Comparison of ENCODE assay signal across 11 cellular contexts in the genomic region with DNA sequence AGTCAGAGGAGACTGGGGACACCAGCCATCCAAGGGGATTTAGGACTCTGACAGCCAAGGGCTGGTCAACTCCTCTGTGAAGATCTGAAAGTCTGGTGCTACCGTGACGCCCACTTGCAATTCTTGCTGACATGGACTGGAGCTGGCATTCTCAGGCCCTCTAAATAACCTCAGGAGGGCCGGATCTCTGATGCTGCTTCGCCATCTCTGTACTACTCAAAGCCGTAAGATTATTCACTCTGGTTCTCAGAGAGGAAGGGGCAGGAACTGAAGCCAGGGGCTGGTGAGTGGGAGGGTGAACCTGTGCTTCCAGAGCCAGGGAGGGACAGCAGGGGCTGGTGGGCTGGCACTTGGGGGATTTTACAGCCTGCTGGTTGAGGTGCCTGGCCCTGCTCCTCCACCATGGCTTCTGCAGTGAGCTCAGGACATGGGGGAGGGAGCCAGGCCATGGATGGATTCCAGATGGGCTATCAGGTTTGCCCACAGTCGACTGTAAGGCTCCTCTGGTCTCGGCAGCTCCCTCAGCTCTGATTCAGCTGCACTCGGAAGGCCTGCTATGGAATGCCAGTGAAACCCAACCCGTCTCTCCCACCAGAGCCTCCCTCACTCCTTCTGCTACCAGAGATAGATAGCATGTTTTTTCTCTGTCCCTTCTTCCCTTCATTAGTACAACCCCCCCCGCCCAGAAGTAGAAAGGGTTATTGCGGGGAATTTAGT.
DNase-seq lines count a peak whose midpoint lies in the region; ATAC-seq, FAIRE-seq and TF ChIP-seq lines count a peak whose summit lies in the region.
"Had no signal": no experiment of that assay in that cellular context is flagged by ENCODE, and none has a peak within 500 bp of the region (broad histone marks: within the 10 kb centered on the region; RNA-seq: fewer than 3 reads in every experiment).

No MANE protein-coding gene starts in this region.

- TF ChIP-seq CTCF in H1 (IDR thresholded peaks at IDR 0.05; ENCODE audit: control extremely low read depth in 1 of 3, insufficient read depth in 1 of 3, low read depth in 1 of 3, low read length in 3 of 3) (no peak), nephron (IDR thresholded peaks at IDR 0.05; ENCODE audit: unreplicated experiment in 3 of 3) (no peak)

- FAIRE-seq in H1 (lab: Jason Lieb, UNC), result no peak
- FAIRE-seq: TTC549 had no signal

- H3K4me1 ChIP-seq in H1 (replicated peaks in 1 of 4; ENCODE audit: control insufficient read depth in 3 of 4, insufficient read depth in 4 of 4, low read length in 3 of 4), result peaks cover 4 to 21% (median 16%) of the 10 kb centered on the region in 4 experiments

- H3K4me3 Mint-ChIP-seq in nephron, result peak overlapping the region; percentile 6 to 66 (median 46)
- H3K4me3 Mint-ChIP-seq: activated naive CD8-positive, alpha-beta T cell treated with anti-CD3 and anti-CD28 coated beads for 36 hours had no signal

- H2BK20ac ChIP-seq in H1 (ENCODE audit: low read length), result no peak overlapping the region

- intact Hi-C loops in left colon (cut with DNase I, micrococcal nuclease), result no loop called here

- no peak overlapping the region for H3K18ac ChIP-seq in H1 (ENCODE audit: extremely low read depth, low read length)

- no peak for TF ChIP-seq EP300 in H1 (IDR thresholded peaks at IDR 0.05; ENCODE audit: borderline replicate concordance in 1 of 2, low read depth in 2 of 2, low read length in 2 of 2)

- no peaks in the 10 kb centered on the region for H3K9me3 Mint-ChIP-seq in nephron
- H3K9me3 Mint-ChIP-seq: activated naive CD8-positive, alpha-beta T cell treated with anti-CD3 and anti-CD28 coated beads for 36 hours had no signal

- H3K4me3 ChIP-seq in H1 (ENCODE audit: extremely low read depth in 1 of 4, insufficient read depth in 2 of 4, low read depth in 3 of 4, low read length in 4 of 4), result no peak overlapping the region

- peaks cover 95% of the 10 kb centered on the region for H3K4me1 Mint-ChIP-seq in nephron
- H3K4me1 Mint-ChIP-seq: activated naive CD8-positive, alpha-beta T cell treated with anti-CD3 and anti-CD28 coated beads for 36 hours had no signal

- TF ChIP-seq RAD21 in H1 (IDR thresholded peaks at IDR 0.05 in 1 of 2, conservative IDR thresholded peaks at IDR 0.05 in 1 of 2; ENCODE audit: low read depth in 2 of 2, low read length in 2 of 2), result no peak

- no peak overlapping the region; the same call in 1 of the 2 replicates for H2BK5ac ChIP-seq in H1 (ENCODE audit: low read depth, low read length)

- H3K14ac ChIP-seq in H1 (ENCODE audit: insufficient read length), result no peak overlapping the region

- 0 out of 7 replicates have a peak, but pooled peaks cover 0 to 4% (median 0%) of the 10 kb centered on the region in 4 experiments for H3K27me3 ChIP-seq in H1 (replicated peaks in 1 of 4; ENCODE audit: control insufficient read depth in 3 of 4, extremely low read depth in 1 of 4, insufficient read depth in 3 of 4, low read length in 3 of 4)

- no peaks in the 10 kb centered on the region for H3K79me2 ChIP-seq in H1 (ENCODE audit: control insufficient read depth in 1 of 2, insufficient read depth in 2 of 2, low read length in 2 of 2)

- no peak overlapping the region for H3K56ac ChIP-seq in H1 (replicated peaks; ENCODE audit: insufficient read length, low read depth, low read length)

- H3K27ac ChIP-seq in H1 (ENCODE audit: low read depth, low read length), result no peak overlapping the region

- H3K36me3 ChIP-seq in H1 (ENCODE audit: control insufficient read depth in 2 of 4, insufficient read depth in 4 of 4, low read length in 3 of 4), result no peaks in the 10 kb centered on the region

- H3K27ac Mint-ChIP-seq in nephron, result peak overlapping the region; percentile 87 to 97 (median 94)
- H3K27ac Mint-ChIP-seq: activated naive CD8-positive, alpha-beta T cell treated with anti-CD3 and anti-CD28 coated beads for 36 hours had no signal

- no peaks in the 10 kb centered on the region for H3K23me2 ChIP-seq in H1 (ENCODE audit: low read depth, low read length)

- no peak overlapping the region for H2AFZ ChIP-seq in H1 (ENCODE audit: low read length)

- no peak overlapping the region for H3K4ac ChIP-seq in H1 (replicated peaks; ENCODE audit: insufficient read length, low read depth, low read length)

- peak overlapping the region; percentile 16; the same call in 1 of the 2 replicates for H2AK5ac ChIP-seq in H1 (ENCODE audit: low read depth, low read length)

- POLR2A ChIA-PET in H1 (lab: Charles Lee; ENCODE audit: partially characterized antibody), result interaction anchor here (0.8 to 1.2 kb wide), 3 partner anchors 19 to 76 kb away, joined by 3 read pairs; no protein-coding TSS in a partner anchor

- CTCF ChIA-PET in H1 (lab: Charles Lee; ENCODE audit: partially characterized antibody), result interaction anchor here (0.6 to 6.4 kb wide), 14 partner anchors 9 to 363 kb away, joined by 3 to 29 read pairs (median 4); no protein-coding TSS in a partner anchor

- no peak overlapping the region for H3K23ac ChIP-seq in H1 (ENCODE audit: insufficient read length)

- H2BK120ac ChIP-seq in H1 (replicated peaks; ENCODE audit: low read depth, low read length), result no peak overlapping the region

- ATAC-seq in left colon (no peak), GM19324 (IDR thresholded peaks at IDR 0.05; ENCODE audit: low FRiP score, unreplicated experiment) (no peak)

- peak; percentile 95 for DNase-seq in AG08395 (ENCODE audit: low spot score)
- peak; percentile 88 for DNase-seq in M059J (ENCODE audit: low read depth)
- DNase-seq in H1 (ENCODE audit: low read depth in 1 of 2, low spot score in 2 of 2), result no peak
- no peak for DNase-seq in left colon
- DNase-seq in LoVo (ENCODE audit: low spot score), result no peak
- DNase-seq in activated CD4-positive, alpha-beta T cell treated with anti-CD3 and anti-CD28 coated beads for 4 hours, result no peak
- DNase-seq: activated naive CD8-positive, alpha-beta T cell treated with anti-CD3 and anti-CD28 coated beads for 36 hours; stimulated activated CD4-positive, alpha-beta T cell treated with anti-CD3 and anti-CD28 coated beads, Interleukin-2, amount 100 ng/mL, for 24 hours had no signal

- H3K79me1 ChIP-seq in H1 (ENCODE audit: low read depth, low read length), result no peaks in the 10 kb centered on the region; the same call in 1 of the 2 replicates

- no peak overlapping the region; the same call in 1 of the 2 replicates for H2BK15ac ChIP-seq in H1 (ENCODE audit: low read length)

- H3K9me3 ChIP-seq in H1 (ENCODE audit: insufficient read depth in 2 of 2, low read depth in 1 of 2, low read length in 1 of 2), result no peaks in the 10 kb centered on the region

- H3K4me2 ChIP-seq in H1 (ENCODE audit: insufficient read depth in 1 of 2, low read depth in 2 of 2, low read length in 2 of 2), result no peak overlapping the region

- peaks cover 20% of the 10 kb centered on the region for H3K27me3 Mint-ChIP-seq in nephron (ENCODE audit: low read depth)

- no peak overlapping the region for H4K5ac ChIP-seq in H1 (ENCODE audit: insufficient read length, low read depth, low read length)

- no peaks in the 10 kb centered on the region for H3K36me3 Mint-ChIP-seq in nephron (ENCODE audit: low read depth)
- H3K36me3 Mint-ChIP-seq: activated naive CD8-positive, alpha-beta T cell treated with anti-CD3 and anti-CD28 coated beads for 36 hours had no signal

- H3K9ac ChIP-seq in H1 (replicated peaks in 1 of 4; ENCODE audit: extremely low read depth in 1 of 4, low read depth in 3 of 4, low read length in 3 of 4), result no peak overlapping the region

- peak overlapping the region; percentile 64; the same call in 1 of the 2 replicates for H2BK12ac ChIP-seq in H1 (ENCODE audit: low read depth, low read length)

- TF ChIP-seq POLR2A in H1 (IDR thresholded peaks at IDR 0.05; ENCODE audit: control extremely low read depth in 1 of 2, low read depth in 2 of 2, low read length in 2 of 2), result no peak

- WGBS in H1 (ENCODE audit: extremely low coverage in 1 of 2, insufficient coverage in 1 of 2, insufficient read length in 1 of 2, insufficient replicate concordance in 2 of 2, low coverage in 1 of 2, low lambda C conversion rate in 2 of 2, missing lambda C conversion rate in 1 of 2), 2 experiments, result 82% methylated on average over 11 of the region's 11 CpGs; no CpG with 5 or more reads in 1 of the 2 experiments

- no peaks in the 10 kb centered on the region for H4K20me1 ChIP-seq in H1 (replicated peaks in 1 of 2; ENCODE audit: control insufficient read depth in 1 of 2, insufficient read depth in 2 of 2, low read length in 2 of 2)

- peak overlapping the region; percentile 69; the same call in 1 of the 2 replicates for H4K8ac ChIP-seq in H1 (ENCODE audit: extremely low read depth, insufficient read depth, low read length)

- no peak overlapping the region for H4K91ac ChIP-seq in H1 (replicated peaks; ENCODE audit: insufficient read length, low read length)

TF ChIP-seq in H1, 55 proteins besides CTCF, POLR2A, EP300 and RAD21:
- TF ChIP-seq PHF8 (conservative IDR thresholded peaks at IDR 0.05; ENCODE audit: low read depth, low read length) (no peak), CREB1 (IDR thresholded peaks at IDR 0.05) (no peak), BCL11A (IDR thresholded peaks at IDR 0.05; ENCODE audit: low read depth in 2 of 2, low read length in 2 of 2) (no peak), RFX5 (IDR thresholded peaks at IDR 0.05; ENCODE audit: borderline replicate concordance, low read depth, low read length) (no peak), MAX (IDR thresholded peaks at IDR 0.05) (no peak), TBP (IDR thresholded peaks at IDR 0.05; ENCODE audit: low read depth, low read length) (no peak), CBX5 (IDR thresholded peaks at IDR 0.05; ENCODE audit: low read depth, low read length) (no peak), KDM1A (IDR thresholded peaks at IDR 0.05; ENCODE audit: borderline replicate concordance, low read length) (no peak), BACH1 (IDR thresholded peaks at IDR 0.05; ENCODE audit: low read length) (no peak), BRCA1 (IDR thresholded peaks at IDR 0.05; ENCODE audit: low read depth, low read length) (no peak)

Comparison
In these comparisons a context has a peak if more than half of its experiments do, and no peak if none do; other contexts are left out.
1. DNase-seq: peak in AG08395 (single experiment) and M059J (single experiment); none in H1 (0 of 2), left colon (0 of 2), LoVo (single experiment) and activated CD4-positive, alpha-beta T cell treated with anti-CD3 and anti-CD28 coated beads for 4 hours (0 of 2).